In genomic region chr11:41784513-41785335, GRCh38 we compare ENCODE assay signal across 18 cellular contexts.
A peak's percentile ranks its signal among the peaks of the same experiment; 100 is the strongest.
DNase-seq lines count a peak whose midpoint lies in the region; ATAC-seq and TF ChIP-seq lines count a peak whose summit lies in the region.
"Had no signal": no experiment of that assay in that cellular context is flagged by ENCODE, and none has a peak within 500 bp of the region (broad histone marks: within the 10 kb centered on the region; RNA-seq: fewer than 3 reads in every experiment).

No MANE protein-coding gene starts in this region.

- H4K20me1 ChIP-seq in mammary epithelial cell (ENCODE audit: insufficient read depth, low read length): no peaks in the 10 kb centered on the region

- CTCF ChIA-PET in mammary epithelial cell (lab: Charles Lee; ENCODE audit: low non-redundant PET): no interaction called here

- in situ Hi-C loops in Caki2 (cut with HindIII; ENCODE audit: low pct_unique_long_range_greater_than_20kb, low sequenced_read_pairs): no loop called here
- in situ Hi-C loops in mammary epithelial cell (cut with MboI; ENCODE audit: low sequenced_read_pairs in 2 of 2): no loop called here

- DNase-seq in Caki2 (ENCODE audit: low read depth) (peak; percentile 10), NCI-H187 treated with DMSO at 0.1 percent for 48 hours (lab: John Stamatoyannopoulos, UW) (peak; percentile 17), mammary epithelial cell (peak; percentile 93), mesothelial cell of epicardium (ENCODE audit: low spot score in 2 of 2, unreplicated experiment in 2 of 2) (no peak), body of pancreas (no peak), NCI-H82 (lab: John Stamatoyannopoulos, UW) (no peak)
- DNase-seq: activated CD4-positive, alpha-beta T cell treated with anti-CD3 and anti-CD28 coated beads, Interleukin-2, amount 10 ng/mL, durations not matched to agents 7 days and 5 days; activated effector memory CD4-positive, alpha-beta T cell treated with anti-CD3 and anti-CD28 coated beads, Interleukin-2, amount 50 U/mL, for 16 hours; CD4-positive, alpha-beta T cell; NCI-H345; right cardiac atrium; T-helper 1 cell had no signal

- no peaks in the 10 kb centered on the region for H3K27me3 Mint-ChIP-seq in mesothelial cell of epicardium (ENCODE audit: low read depth)
- H3K27me3 Mint-ChIP-seq: activated CD4-positive, alpha-beta T cell treated with anti-CD3 and anti-CD28 coated beads, Interleukin-2, amount 10 ng/mL, durations not matched to agents 7 days and 5 days; CD4-positive, alpha-beta T cell; stimulated activated memory B cell treated with anti-CD40 and anti-IgM and Interleukin-4, amounts not matched to agents 10 μg/mL and 1 μg/mL and 100 μg/mL, for 72 hours had no signal

- H3K4me3 ChIP-seq in mammary epithelial cell (replicated peaks in 1 of 3; ENCODE audit: insufficient read depth in 1 of 3, low read depth in 2 of 3, low read length in 3 of 3) (no peak overlapping the region), body of pancreas (no peak overlapping the region)
- H3K4me3 ChIP-seq: esophagus muscularis mucosa, thoracic aorta had no signal

- H3K36me3 Mint-ChIP-seq in mesothelial cell of epicardium: no peaks in the 10 kb centered on the region
- H3K36me3 Mint-ChIP-seq: stimulated activated memory B cell treated with anti-CD40 and anti-IgM and Interleukin-4, amounts not matched to agents 10 μg/mL and 1 μg/mL and 100 μg/mL, for 72 hours had no signal

- peak overlapping the region; percentile 38 for H3K27ac ChIP-seq in mammary epithelial cell (ENCODE audit: insufficient read depth, low read depth, low read length)
- no peak overlapping the region for H3K27ac ChIP-seq in body of pancreas
- H3K27ac ChIP-seq: esophagus muscularis mucosa, thoracic aorta had no signal

- H3K4me3 Mint-ChIP-seq in mesothelial cell of epicardium: no peak overlapping the region
- H3K4me3 Mint-ChIP-seq: activated CD4-positive, alpha-beta T cell treated with anti-CD3 and anti-CD28 coated beads, Interleukin-2, amount 10 ng/mL, durations not matched to agents 7 days and 5 days; CD4-positive, alpha-beta T cell; stimulated activated memory B cell treated with anti-CD40 and anti-IgM and Interleukin-4, amounts not matched to agents 10 μg/mL and 1 μg/mL and 100 μg/mL, for 72 hours had no signal

- peaks cover 17% of the 10 kb centered on the region for H3K9me3 Mint-ChIP-seq in mesothelial cell of epicardium
- H3K9me3 Mint-ChIP-seq: stimulated activated memory B cell treated with anti-CD40 and anti-IgM and Interleukin-4, amounts not matched to agents 10 μg/mL and 1 μg/mL and 100 μg/mL, for 72 hours had no signal

- H3K27ac Mint-ChIP-seq in mesothelial cell of epicardium: peak overlapping the region; percentile 9
- H3K27ac Mint-ChIP-seq: activated CD4-positive, alpha-beta T cell treated with anti-CD3 and anti-CD28 coated beads, Interleukin-2, amount 10 ng/mL, durations not matched to agents 7 days and 5 days; CD4-positive, alpha-beta T cell; stimulated activated memory B cell treated with anti-CD40 and anti-IgM and Interleukin-4, amounts not matched to agents 10 μg/mL and 1 μg/mL and 100 μg/mL, for 72 hours had no signal

- intact Hi-C loops in mammary epithelial cell (cut with micrococcal nuclease): no loop called here
- intact Hi-C loops in body of pancreas (cut with DNase I): no loop called here

- H3K27me3 ChIP-seq in mammary epithelial cell (ENCODE audit: insufficient read depth, low read length) (no peaks in the 10 kb centered on the region), body of pancreas (no peaks in the 10 kb centered on the region)
- H3K27me3 ChIP-seq: esophagus muscularis mucosa had no signal

- H3K4me1 Mint-ChIP-seq in mesothelial cell of epicardium: no peaks in the 10 kb centered on the region
- H3K4me1 Mint-ChIP-seq: activated CD4-positive, alpha-beta T cell treated with anti-CD3 and anti-CD28 coated beads, Interleukin-2, amount 10 ng/mL, durations not matched to agents 7 days and 5 days; stimulated activated memory B cell treated with anti-CD40 and anti-IgM and Interleukin-4, amounts not matched to agents 10 μg/mL and 1 μg/mL and 100 μg/mL, for 72 hours had no signal

- peak overlapping the region; percentile 44 for H3K4me2 ChIP-seq in mammary epithelial cell (ENCODE audit: insufficient read depth, low read depth, low read length)

- dilution Hi-C loops in mammary epithelial cell (cut with HindIII; ENCODE audit: low sequenced_read_pairs): no loop called here

- H3K9me3 ChIP-seq in mammary epithelial cell (replicated peaks; ENCODE audit: insufficient read depth, low read length) (no peaks in the 10 kb centered on the region), body of pancreas (no peaks in the 10 kb centered on the region)
- H3K9me3 ChIP-seq: esophagus muscularis mucosa, thoracic aorta had no signal

- no TSS peak for BruUV-seq in mammary epithelial cell (replicated peaks; lab: Mats Ljungman, UMichigan)

- H3K79me2 ChIP-seq in mammary epithelial cell (ENCODE audit: insufficient read depth, low read length): no peaks in the 10 kb centered on the region

- H3K4me1 ChIP-seq in mammary epithelial cell (ENCODE audit: insufficient read depth, low read length) (peaks cover 34% of the 10 kb centered on the region), body of pancreas (no peaks in the 10 kb centered on the region)
- H3K4me1 ChIP-seq: esophagus muscularis mucosa had no signal

- ATAC-seq in HG02571 (IDR thresholded peaks at IDR 0.05; ENCODE audit: unreplicated experiment) (no peak), GM18517 (IDR thresholded peaks at IDR 0.05; ENCODE audit: unreplicated experiment) (no peak), body of pancreas (no peak)
- ATAC-seq: right cardiac atrium; Right ventricle myocardium inferior; stimulated activated memory B cell treated with anti-CD40 and anti-IgM and Interleukin-4, amounts not matched to agents 10 μg/mL and 1 μg/mL and 100 μg/mL, for 72 hours had no signal

- TF ChIP-seq POLR2A in body of pancreas (IDR thresholded peaks at IDR 0.05): no peak

- H2AFZ ChIP-seq in mammary epithelial cell (ENCODE audit: low read depth, low read length): peak overlapping the region; percentile 31

- TF ChIP-seq CTCF in mammary epithelial cell (conservative IDR thresholded peaks at IDR 0.05 in 1 of 2, IDR thresholded peaks at IDR 0.05 in 1 of 2; ENCODE audit: extremely low read depth in 1 of 2, insufficient read depth in 1 of 2, low read depth in 1 of 2, low read length in 2 of 2): no peak
- no peak for TF ChIP-seq CTCF in mesothelial cell of epicardium (IDR thresholded peaks at IDR 0.05; ENCODE audit: unreplicated experiment)
- no peak for TF ChIP-seq CTCF in body of pancreas (IDR thresholded peaks at IDR 0.05)

- H3K36me3 ChIP-seq in mammary epithelial cell (ENCODE audit: insufficient read depth, low read length) (no peaks in the 10 kb centered on the region), body of pancreas (replicated peaks in 1 of 2; ENCODE audit: insufficient read depth in 1 of 2, low read depth in 2 of 2) (no peaks in the 10 kb centered on the region)
- H3K36me3 ChIP-seq: esophagus muscularis mucosa, thoracic aorta had no signal

- H3K9ac ChIP-seq in mammary epithelial cell (ENCODE audit: insufficient read depth, low read length): no peak overlapping the region

- 6% methylated on average over 3 of the region's 3 CpGs for WGBS in mammary epithelial cell (ENCODE audit: low coverage, missing lambda C conversion rate)
- WGBS in body of pancreas, 2 donors: 48 to 53% methylated on average over 3 of the region's 3 CpGs

Comparison
In these comparisons a context has a peak if more than half of its experiments do, and no peak if none do; other contexts are left out.
1. DNase-seq: peak in Caki2 (single experiment), NCI-H187 treated with DMSO at 0.1 percent for 48 hours (single experiment) and mammary epithelial cell (single experiment); none in mesothelial cell of epicardium (0 of 2), body of pancreas (0 of 4) and NCI-H82 (single experiment).